Comparison of ENCODE assay signal across 1 cellular context in genomic region chr17:50133028-50133768, GRCh38.
TF ChIP-seq lines count a peak whose summit lies in the region.

No MANE protein-coding gene starts in this region.

TF ChIP-seq in A549, 52 proteins besides CTCF, POLR2A, EP300 and RAD21:
- no peak for TF ChIP-seq FOSL2 (IDR thresholded peaks at IDR 0.05)
- peak; percentile 46; the same call in 1 of the 2 replicates for TF ChIP-seq FOSL2 (CRISPR knock-in tag; IDR thresholded peaks at IDR 0.05)
- TF ChIP-seq NR3C1 (IDR thresholded peaks at IDR 0.05), result no peak
- no peak for TF ChIP-seq MAX (IDR thresholded peaks at IDR 0.05)
- TF ChIP-seq HOXB5 (CRISPR knock-in tag; IDR thresholded peaks at IDR 0.05), result no peak
- TF ChIP-seq BHLHE40 (IDR thresholded peaks at IDR 0.05; ENCODE audit: low read depth, low read length), result no peak
- TF ChIP-seq HMGXB4 (CRISPR knock-in tag; IDR thresholded peaks at IDR 0.05; ENCODE audit: borderline replicate concordance), result no peak
- TF ChIP-seq NPAS2 (CRISPR knock-in tag; IDR thresholded peaks at IDR 0.05; ENCODE audit: borderline replicate concordance), result no peak
- TF ChIP-seq ELK1 (IDR thresholded peaks at IDR 0.05; ENCODE audit: low read depth, low read length), result no peak
- no peak for TF ChIP-seq CBX2 (IDR thresholded peaks at IDR 0.05; ENCODE audit: borderline replicate concordance, low read depth)
- no peak for TF ChIP-seq CHD2 (IDR thresholded peaks at IDR 0.05; ENCODE audit: low read length, partially characterized antibody)
- TF ChIP-seq PBX3 (IDR thresholded peaks at IDR 0.05), result 0 out of 2 replicates have a peak, but pooled peaks have one; percentile 5
- peak; percentile 24 for TF ChIP-seq MAFK (IDR thresholded peaks at IDR 0.05; ENCODE audit: partially characterized antibody)
